9 cellular contexts compared by ENCODE assay signal in the genomic region with DNA sequence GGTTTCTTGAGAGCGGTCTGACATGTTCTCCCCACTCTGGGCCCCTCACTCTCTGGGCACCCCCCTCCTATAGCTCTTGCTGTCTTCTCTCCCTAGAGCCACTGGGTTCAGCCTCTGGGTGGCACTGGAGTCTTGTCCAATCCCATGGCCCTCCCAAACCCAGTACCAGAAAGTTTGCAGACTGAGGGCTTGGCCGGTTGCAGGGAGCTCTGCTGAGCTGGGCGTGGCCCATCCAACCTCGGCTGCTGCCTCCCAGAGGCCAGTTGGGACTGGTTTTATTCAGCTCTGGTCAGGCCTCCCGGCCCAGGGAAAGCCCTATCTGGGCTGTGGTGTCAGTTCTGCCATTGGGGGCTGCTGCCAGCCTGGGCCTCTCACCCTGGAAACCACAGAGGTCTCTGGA. TPM values are rescaled to one million over a fixed set of nuclear protein-coding genes. Genes with fewer than 3 reads are reported as not detected.
DNase-seq lines count a peak whose midpoint lies in the region; ATAC-seq, FAIRE-seq and TF ChIP-seq lines count a peak whose summit lies in the region.
"Had no signal": no experiment of that assay in that cellular context is flagged by ENCODE, and none has a peak within 500 bp of the region (broad histone marks: within the 10 kb centered on the region; RNA-seq: fewer than 3 reads in every experiment).

No MANE protein-coding gene starts in this region.

- H3K27me3 Mint-ChIP-seq in CD8-positive, alpha-beta memory T cell, result peaks cover 0 to 7% of the 10 kb centered on the region in 2 donors

- H3K4me1 ChIP-seq in K562 (replicated peaks in 1 of 2; ENCODE audit: control insufficient read depth in 2 of 2, insufficient read depth in 2 of 2, low read length in 2 of 2) (peaks cover 0 to 16% of the 10 kb centered on the region in 2 experiments; a peak in 3 of 5 replicates), prostate gland (replicated peaks) (no peaks in the 10 kb centered on the region)
- no peaks in the 10 kb centered on the region for H3K4me1 ChIP-seq in CD8-positive, alpha-beta memory T cell (ENCODE audit: insufficient read depth, low read length)

- intact Hi-C loops in K562 (cut with micrococcal nuclease) (no loop called here), prostate gland (cut with DNase I) (no loop called here)

- no peak overlapping the region for H3K9ac ChIP-seq in K562 (ENCODE audit: insufficient read depth in 1 of 2, low read depth in 2 of 2, low read length in 2 of 2)

- no peak overlapping the region for H3K27ac Mint-ChIP-seq in CD8-positive, alpha-beta memory T cell

- TF ChIP-seq RAD21 in K562 (CRISPR knock-in tag; conservative IDR thresholded peaks at IDR 0.05 in 1 of 2, IDR thresholded peaks at IDR 0.05 in 1 of 2), result no peak; a peak in 1 of 4 replicates

- H2AFZ ChIP-seq in K562 (ENCODE audit: low read depth, low read length), result no peak overlapping the region

- in situ Hi-C loops in K562 (cut with MboI), result no loop called here

- peaks cover 0 to 7% (median 0%) of the 10 kb centered on the region in 3 donors for H3K4me1 Mint-ChIP-seq in CD8-positive, alpha-beta memory T cell

- H3K4me3 ChIP-seq in K562 (no peak overlapping the region), prostate gland (no peak overlapping the region)
- H3K4me3 ChIP-seq in CD8-positive, alpha-beta memory T cell (ENCODE audit: low read length), result no peak overlapping the region

- DNase-seq in AG08396 (ENCODE audit: low spot score) (peak; percentile 68), HuH-7 (ENCODE audit: low spot score) (peak; percentile 59), K562 (ENCODE audit: extremely low read depth in 1 of 4, low spot score in 3 of 4) (peak; percentile 37 to 54 (median 43)), iPS-NIHi11 (ENCODE audit: low spot score) (peak; percentile 87), prostate gland (ENCODE audit: low spot score) (no peak)
- DNase-seq in activated CD8-positive, alpha-beta memory T cell treated with anti-CD3 and anti-CD28 coated beads, Interleukin-2, amount 50 U/mL, for 48 hours, result no peak
- DNase-seq in CD8-positive, alpha-beta memory T cell, result no peak
- DNase-seq: activated T-cell treated with anti-CD3 and anti-CD28 coated beads, Interleukin-2, amount 50 U/mL, for 1 hour had no signal

- H3K27me3 ChIP-seq in K562 (ENCODE audit: control insufficient read depth in 2 of 2, insufficient read depth in 2 of 2, low read length in 2 of 2), result peaks cover 0 to 35% of the 10 kb centered on the region in 2 experiments; a peak in 2 of 5 replicates
- H3K27me3 ChIP-seq in CD8-positive, alpha-beta memory T cell (ENCODE audit: insufficient read depth, low read length, poor library complexity, severe bottlenecking), result no peaks in the 10 kb centered on the region
- H3K27me3 ChIP-seq in prostate gland (replicated peaks; ENCODE audit: insufficient read depth), result no peaks in the 10 kb centered on the region

- H3K27ac ChIP-seq in K562 (ENCODE audit: extremely low read depth, low read depth, low read length) (no peak overlapping the region), prostate gland (no peak overlapping the region)
- no peak overlapping the region for H3K27ac ChIP-seq in CD8-positive, alpha-beta memory T cell (ENCODE audit: low read depth, low read length)

- POLR2A ChIA-PET in K562 (lab: Yijun Ruan, JAX), result interaction anchor here (0.6 kb wide), 1 partner anchor 265 kb away, joined by 3 read pairs; no protein-coding TSS in a partner anchor
- POLR2A ChIA-PET in CD8-positive, alpha-beta memory T cell (lab: Charles Lee), result no interaction called here

- H3K9me3 ChIP-seq in K562 (replicated peaks; ENCODE audit: control insufficient read depth, insufficient read depth, low read depth, low read length) (no peaks in the 10 kb centered on the region), prostate gland (no peaks in the 10 kb centered on the region)
- no peaks in the 10 kb centered on the region for H3K9me3 ChIP-seq in CD8-positive, alpha-beta memory T cell (ENCODE audit: low read length)

- no peak overlapping the region for H3K4me3 Mint-ChIP-seq in CD8-positive, alpha-beta memory T cell

- BruUV-seq in K562 (replicated peaks; lab: Mats Ljungman, UMichigan), result no TSS peak

- no peaks in the 10 kb centered on the region for H3K36me3 Mint-ChIP-seq in CD8-positive, alpha-beta memory T cell

- H3K9me3 Mint-ChIP-seq in CD8-positive, alpha-beta memory T cell, result no peaks in the 10 kb centered on the region

- no peak for TF ChIP-seq EP300 in K562 (IDR thresholded peaks at IDR 0.05; ENCODE audit: low read length)

- FAIRE-seq in K562 (lab: Jason Lieb, UNC), result no peak

- H3K36me3 ChIP-seq in K562 (ENCODE audit: control insufficient read depth, insufficient read depth, low read length) (no peaks in the 10 kb centered on the region), prostate gland (no peaks in the 10 kb centered on the region)
- no peaks in the 10 kb centered on the region for H3K36me3 ChIP-seq in CD8-positive, alpha-beta memory T cell (ENCODE audit: insufficient read depth, low read length)

- TF ChIP-seq CTCF in K562 (IDR thresholded peaks at IDR 0.05 in 2 of 3, conservative IDR thresholded peaks at IDR 0.05 in 1 of 3; ENCODE audit: insufficient read depth in 2 of 3, low read depth in 1 of 3, low read length in 3 of 3) (peak in 2 of 3 experiments; percentile 24 to 28; a peak in 2 of 6 replicates), prostate gland (IDR thresholded peaks at IDR 0.05) (peak in 2 of 4 experiments; percentile 15 to 29)

- H4K20me1 ChIP-seq in K562 (replicated peaks; ENCODE audit: control insufficient read depth, insufficient read depth, low read length), result no peaks in the 10 kb centered on the region

- peak; percentile 96 for ATAC-seq in K562
- ATAC-seq in HG03520 (IDR thresholded peaks at IDR 0.05; ENCODE audit: unreplicated experiment), result no peak

- no peaks in the 10 kb centered on the region for H3K79me2 ChIP-seq in K562 (ENCODE audit: control insufficient read depth, insufficient read depth, low read length)

- no peaks in the 10 kb centered on the region for H3K9me1 ChIP-seq in K562 (ENCODE audit: control insufficient read depth, insufficient read depth, low read length)

- 15% methylated on average over 4 of the region's 5 CpGs for WGBS in K562 (ENCODE audit: insufficient coverage, low coverage, missing lambda C conversion rate)
- WGBS in prostate gland, result 41% methylated on average over 5 of the region's 5 CpGs

- CTCF ChIA-PET in K562 (lab: Yijun Ruan, JAX; ENCODE audit: low intra/inter-chr PET ratio), result no interaction called here
- CTCF ChIA-PET in CD8-positive, alpha-beta memory T cell (lab: Charles Lee), result no interaction called here

- H3K4me2 ChIP-seq in K562 (ENCODE audit: insufficient read depth, low read length), result no peak overlapping the region

- TF ChIP-seq POLR2A in K562 (conservative IDR thresholded peaks at IDR 0.05) (no peak), prostate gland (IDR thresholded peaks at IDR 0.05) (no peak)

TF ChIP-seq in K562, 482 proteins besides CTCF, POLR2A, EP300 and RAD21:
- TF ChIP-seq KLF16 (IDR thresholded peaks at IDR 0.05) (peak; percentile 77; the same call in 1 of the 2 replicates), NFE2 (IDR thresholded peaks at IDR 0.05; ENCODE audit: low read depth) (no peak), FOXJ3 (CRISPR knock-in tag; IDR thresholded peaks at IDR 0.05) (no peak), HNRNPK (IDR thresholded peaks at IDR 0.05; ENCODE audit: low read depth, low read length, poor library complexity, severe bottlenecking) (no peak)

RNA-seq across cellular contexts. Expression of gene ISCA2, which starts 37.9 kb away (rescaled TPM):
- 3.4 and 8.0 TPM in 2 replicates for total RNA-seq in K562 (2011; cell fraction: chromatin; rRNA removed; ENCODE audit: low replicate concordance)
- 2.5 TPM in 2 replicates for total RNA-seq in K562 (2011; cell fraction: nucleolus; rRNA removed)
- total RNA-seq in K562 (2011; cell fraction: nucleoplasm; rRNA removed), result 4.9 and 8.5 TPM in 2 replicates
- 18.1 and 19.2 TPM in 2 replicates for total RNA-seq in K562 (2014; rRNA removed)
- 13.8 and 17.8 TPM in 2 replicates for total RNA-seq in K562 (2014; rRNA removed; fragmentation: Illumina TruSeq; extraction: Trizol)
- 12.8 and 13.6 TPM in 2 replicates for total RNA-seq in K562 (2015; rRNA removed; fragmentation: Illumina TruSeq; extraction: Trizol)
- total RNA-seq in K562 (2021), result 20.3 and 21.1 TPM in 2 replicates
- polyA plus RNA-seq in K562 (2011; rRNA removed), result 27.0 and 36.7 TPM in 2 replicates
- polyA plus RNA-seq in K562 (2011; cell fraction: cytosol; rRNA removed), result 17.8 and 37.5 TPM in 2 replicates
- 7.2 and 11.2 TPM in 2 replicates for polyA plus RNA-seq in K562 (2011; cell fraction: nucleus; rRNA removed)
- polyA plus RNA-seq in K562 (2012), result 15.7 and 20.4 TPM in 2 replicates
- 20.9 and 22.1 TPM in 2 replicates for polyA plus RNA-seq in K562 (2014; fragmentation: Illumina TruSeq; extraction: Trizol)
- 1 to 10 TPM; 5.0 to 9.9 TPM for polyA plus RNA-seq in K562 (2014; fragmentation: Nextera tagmentation; extraction: Ambion mirVana)
- polyA plus RNA-seq in K562 (2014; rRNA removed), result 30.7 and 31.7 TPM in 2 replicates
- 7.5 and 8.3 TPM in 2 replicates for polyA minus RNA-seq in K562 (2011; rRNA and poly(A)+ RNA removed)
- polyA minus RNA-seq in K562 (2011; cell fraction: cytosol; rRNA and poly(A)+ RNA removed), result 1.5 and 4.9 TPM in 2 replicates
- 3.4 and 6.9 TPM in 2 replicates for polyA minus RNA-seq in K562 (2011; cell fraction: nucleus; rRNA and poly(A)+ RNA removed)
- 10 to 100 TPM; 26.7 to 28.6 TPM for total RNA-seq in CD8-positive, alpha-beta memory T cell
- 77.8 TPM for polyA plus RNA-seq in CD8-positive, alpha-beta memory T cell
- 10 to 100 TPM; 23.5 to 25.5 TPM for total RNA-seq in prostate gland

RNA-seq across cellular contexts. Expression of gene NPC2, which starts 38.4 kb away (rescaled TPM):
- total RNA-seq in K562 (2011; cell fraction: chromatin; rRNA removed; ENCODE audit: low replicate concordance), result 12.4 and 26.6 TPM in 2 replicates
- 26.7 and 37.7 TPM in 2 replicates for total RNA-seq in K562 (2011; cell fraction: nucleolus; rRNA removed)
- 28.3 and 30.4 TPM in 2 replicates for total RNA-seq in K562 (2011; cell fraction: nucleoplasm; rRNA removed)
- total RNA-seq in K562 (2014; rRNA removed), result 29.1 and 32.6 TPM in 2 replicates
- total RNA-seq in K562 (2014; rRNA removed; fragmentation: Illumina TruSeq; extraction: Trizol), result 15.6 and 17.9 TPM in 2 replicates
- 66.4 and 74.1 TPM in 2 replicates for total RNA-seq in K562 (2015; rRNA removed; fragmentation: Illumina TruSeq; extraction: Trizol)
- 18.6 and 19.5 TPM in 2 replicates for total RNA-seq in K562 (2021)
- 16.6 and 30.6 TPM in 2 replicates for polyA plus RNA-seq in K562 (2011; rRNA removed)
- 50.1 and 53.2 TPM in 2 replicates for polyA plus RNA-seq in K562 (2011; cell fraction: cytosol; rRNA removed)
- polyA plus RNA-seq in K562 (2011; cell fraction: nucleus; rRNA removed), result 17.6 and 25.7 TPM in 2 replicates
- polyA plus RNA-seq in K562 (2012), result 97.1 and 166 TPM in 2 replicates
- polyA plus RNA-seq in K562 (2014; fragmentation: Illumina TruSeq; extraction: Trizol), result 30.8 and 35.9 TPM in 2 replicates
- 10 to 100 TPM; 40.7 to 62.5 TPM for polyA plus RNA-seq in K562 (2014; fragmentation: Nextera tagmentation; extraction: Ambion mirVana)
- polyA plus RNA-seq in K562 (2014; rRNA removed), result 33.2 and 34.5 TPM in 2 replicates
- polyA minus RNA-seq in K562 (2011; rRNA and poly(A)+ RNA removed), result 12.8 and 15.5 TPM in 2 replicates
- 17.5 and 18.4 TPM in 2 replicates for polyA minus RNA-seq in K562 (2011; cell fraction: cytosol; rRNA and poly(A)+ RNA removed)
- polyA minus RNA-seq in K562 (2011; cell fraction: nucleus; rRNA and poly(A)+ RNA removed), result 2.6 and 8.2 TPM in 2 replicates
- total RNA-seq in CD8-positive, alpha-beta memory T cell, result 10 to 100 TPM; 17.1 to 18.3 TPM
- 75.6 TPM for polyA plus RNA-seq in CD8-positive, alpha-beta memory T cell
- total RNA-seq in prostate gland, result 100 to 1,000 TPM; 625 to 762 TPM

Comparison
In these comparisons a context has a peak if more than half of its experiments do, and no peak if none do; other contexts are left out.
1. DNase-seq: peak in AG08396 (single experiment), HuH-7 (single experiment), K562 (4 of 4) and iPS-NIHi11 (single experiment); none in activated CD8-positive, alpha-beta memory T cell treated with anti-CD3 and anti-CD28 coated beads, Interleukin-2, amount 50 U/mL, for 48 hours (single experiment), CD8-positive, alpha-beta memory T cell (0 of 5) and prostate gland (single experiment).
2. RNA of gene NPC2, which starts 38.4 kb away (total RNA-seq): 625 to 762 TPM in prostate gland; 12.4 to 74.1 TPM in K562 and 17.1 to 18.3 TPM in CD8-positive, alpha-beta memory T cell; every median in the first group is over 4 times any median in the second.